Comparison of ENCODE assay signal across 19 cellular contexts in genomic region chr2:136448435-136448834, GRCh38.
DNase-seq lines count a peak whose midpoint lies in the region; ATAC-seq and TF ChIP-seq lines count a peak whose summit lies in the region.
"Had no signal": no experiment of that assay in that cellular context is flagged by ENCODE, and none has a peak within 500 bp of the region (broad histone marks: within the 10 kb centered on the region; RNA-seq: fewer than 3 reads in every experiment).

No MANE protein-coding gene starts in this region.

- no peaks in the 10 kb centered on the region for H3K27me3 Mint-ChIP-seq in brain

- H3K4me3 Mint-ChIP-seq in brain, result no peak overlapping the region
- H3K4me3 Mint-ChIP-seq: activated CD4-positive, alpha-beta T cell treated with anti-CD3 and anti-CD28 coated beads, Interleukin-2, amount 10 ng/mL, durations not matched to agents 24 days and 14 days; CD8-positive, alpha-beta T cell; stimulated activated naive CD8-positive, alpha-beta T cell treated with anti-CD3 and anti-CD28 coated beads, Interleukin-15, amount 100 ng/mL, for 72 hours had no signal

- H3K4me1 ChIP-seq in testis, result no peaks in the 10 kb centered on the region

- no peaks in the 10 kb centered on the region for H3K27me3 ChIP-seq in testis

- H3K9me3 ChIP-seq in testis, result no peaks in the 10 kb centered on the region
- H3K9me3 ChIP-seq: SK-N-SH had no signal

- DNase-seq in ACHN, result peak; percentile 63
- DNase-seq in NCI-H2171 (lab: John Stamatoyannopoulos, UW), result peak; percentile 31
- no peak for DNase-seq in testis
- no peak for DNase-seq in NCI-H82 treated with DMSO at 0.1 percent for 48 hours (lab: John Stamatoyannopoulos, UW; ENCODE audit: unreplicated experiment)
- no peak for DNase-seq in C1 segment of cervical spinal cord (lab: John Stamatoyannopoulos, UW)
- DNase-seq: activated CD4-positive, alpha-beta T cell treated with anti-CD3 and anti-CD28 coated beads, Interleukin-2, amount 10 ng/mL, durations not matched to agents 24 days and 14 days; activated naive CD4-positive, alpha-beta T cell; CD8-positive, alpha-beta T cell; foreskin fibroblast; NCI-H526; occipital lobe; stimulated activated naive CD8-positive, alpha-beta T cell treated with anti-CD3 and anti-CD28 coated beads, Interleukin-15, amount 100 ng/mL, for 72 hours had no signal

- peak overlapping the region in 4 of 5 experiments; percentile 8 to 76 (median 49) for H3K27ac Mint-ChIP-seq in brain
- H3K27ac Mint-ChIP-seq: activated CD4-positive, alpha-beta T cell treated with anti-CD3 and anti-CD28 coated beads, Interleukin-2, amount 10 ng/mL, durations not matched to agents 24 days and 14 days; CD8-positive, alpha-beta T cell had no signal

- H3K36me3 Mint-ChIP-seq in brain, result no peaks in the 10 kb centered on the region
- H3K36me3 Mint-ChIP-seq: CD8-positive, alpha-beta T cell had no signal

- H3K4me1 Mint-ChIP-seq in brain, result peaks cover 35% of the 10 kb centered on the region
- H3K4me1 Mint-ChIP-seq: activated CD4-positive, alpha-beta T cell treated with anti-CD3 and anti-CD28 coated beads, Interleukin-2, amount 10 ng/mL, durations not matched to agents 24 days and 14 days; stimulated activated naive CD8-positive, alpha-beta T cell treated with anti-CD3 and anti-CD28 coated beads, Interleukin-15, amount 100 ng/mL, for 72 hours had no signal

- ATAC-seq in GM18868 (IDR thresholded peaks at IDR 0.05; ENCODE audit: unreplicated experiment) (peak; percentile 79), HG03045 (IDR thresholded peaks at IDR 0.05; ENCODE audit: unreplicated experiment) (no peak)
- ATAC-seq: CD8-positive, alpha-beta T cell; left lobe of liver; Panc1; sciatic nerve; stimulated activated naive CD8-positive, alpha-beta T cell treated with anti-CD3 and anti-CD28 coated beads, Interleukin-15, amount 100 ng/mL, for 72 hours had no signal

- WGBS in testis, 2 donors, result 58 to 74% methylated on average over 1 of the region's 1 CpG

- no peaks in the 10 kb centered on the region for H3K36me3 ChIP-seq in testis (ENCODE audit: low read depth, missing control alignments)

- intact Hi-C loops in testis (cut with DNase I; ENCODE audit: low total_unique reads), result no loop called here

- in situ Hi-C loops in ACHN (cut with HindIII; ENCODE audit: low pct_ligation_motif_present, low pct_unique_long_range_greater_than_20kb, low sequenced_read_pairs), result no loop called here

- H3K4me3 ChIP-seq in testis, result no peak overlapping the region

- peaks cover 0 to 6% (median 0%) of the 10 kb centered on the region in 5 experiments for H3K9me3 Mint-ChIP-seq in brain
- H3K9me3 Mint-ChIP-seq: activated CD4-positive, alpha-beta T cell treated with anti-CD3 and anti-CD28 coated beads, Interleukin-2, amount 10 ng/mL, durations not matched to agents 24 days and 14 days; CD8-positive, alpha-beta T cell; stimulated activated naive CD8-positive, alpha-beta T cell treated with anti-CD3 and anti-CD28 coated beads, Interleukin-15, amount 100 ng/mL, for 72 hours had no signal

- no peak for TF ChIP-seq POLR2A in testis (IDR thresholded peaks at IDR 0.05)

- TF ChIP-seq CTCF in brain (conservative IDR thresholded peaks at IDR 0.05) (no peak), testis (IDR thresholded peaks at IDR 0.05) (no peak)

- H3K27ac ChIP-seq in testis, result no peak overlapping the region

Comparison
In these comparisons a context has a peak if more than half of its experiments do, and no peak if none do; other contexts are left out.
1. DNase-seq: peak in ACHN (single experiment) and NCI-H2171 (single experiment); none in testis (single experiment), NCI-H82 treated with DMSO at 0.1 percent for 48 hours (single experiment) and C1 segment of cervical spinal cord (0 of 14).